ENCODE assay signal across 1 cellular context in the genomic region with DNA sequence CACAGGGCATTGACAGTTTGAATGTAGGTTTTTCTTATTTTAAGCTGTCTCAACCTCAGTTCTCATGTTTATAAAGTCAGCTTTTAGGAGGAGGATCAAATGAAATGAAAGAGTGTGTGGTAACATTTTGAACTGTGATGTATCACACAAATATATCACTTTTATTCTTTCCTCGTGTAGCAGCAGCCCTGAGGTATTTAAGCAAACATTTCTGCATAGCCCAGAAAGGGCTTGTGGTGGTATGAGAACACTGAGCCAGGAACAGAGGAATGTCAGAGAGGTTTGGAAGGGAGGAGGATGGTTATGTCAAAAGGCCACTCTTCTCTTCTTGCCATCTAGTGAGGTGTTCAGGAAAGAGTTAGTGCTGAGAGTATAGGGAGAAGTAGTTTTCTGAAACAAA.
TF ChIP-seq lines count a peak whose summit lies in the region.

No MANE protein-coding gene starts in this region.

TF ChIP-seq in liver, 16 proteins besides CTCF, POLR2A, EP300 and RAD21 (continued from another document):
- TF ChIP-seq, protein P1, sequence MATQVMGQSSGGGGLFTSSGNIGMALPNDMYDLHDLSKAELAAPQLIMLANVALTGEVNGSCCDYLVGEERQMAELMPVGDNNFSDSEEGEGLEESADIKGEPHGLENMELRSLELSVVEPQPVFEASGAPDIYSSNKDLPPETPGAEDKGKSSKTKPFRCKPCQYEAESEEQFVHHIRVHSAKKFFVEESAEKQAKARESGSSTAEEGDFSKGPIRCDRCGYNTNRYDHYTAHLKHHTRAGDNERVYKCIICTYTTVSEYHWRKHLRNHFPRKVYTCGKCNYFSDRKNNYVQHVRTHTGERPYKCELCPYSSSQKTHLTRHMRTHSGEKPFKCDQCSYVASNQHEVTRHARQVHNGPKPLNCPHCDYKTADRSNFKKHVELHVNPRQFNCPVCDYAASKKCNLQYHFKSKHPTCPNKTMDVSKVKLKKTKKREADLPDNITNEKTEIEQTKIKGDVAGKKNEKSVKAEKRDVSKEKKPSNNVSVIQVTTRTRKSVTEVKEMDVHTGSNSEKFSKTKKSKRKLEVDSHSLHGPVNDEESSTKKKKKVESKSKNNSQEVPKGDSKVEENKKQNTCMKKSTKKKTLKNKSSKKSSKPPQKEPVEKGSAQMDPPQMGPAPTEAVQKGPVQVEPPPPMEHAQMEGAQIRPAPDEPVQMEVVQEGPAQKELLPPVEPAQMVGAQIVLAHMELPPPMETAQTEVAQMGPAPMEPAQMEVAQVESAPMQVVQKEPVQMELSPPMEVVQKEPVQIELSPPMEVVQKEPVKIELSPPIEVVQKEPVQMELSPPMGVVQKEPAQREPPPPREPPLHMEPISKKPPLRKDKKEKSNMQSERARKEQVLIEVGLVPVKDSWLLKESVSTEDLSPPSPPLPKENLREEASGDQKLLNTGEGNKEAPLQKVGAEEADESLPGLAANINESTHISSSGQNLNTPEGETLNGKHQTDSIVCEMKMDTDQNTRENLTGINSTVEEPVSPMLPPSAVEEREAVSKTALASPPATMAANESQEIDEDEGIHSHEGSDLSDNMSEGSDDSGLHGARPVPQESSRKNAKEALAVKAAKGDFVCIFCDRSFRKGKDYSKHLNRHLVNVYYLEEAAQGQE (IDR thresholded peaks at IDR 0.05), result no peak
- TF ChIP-seq FOXA1 (IDR thresholded peaks at IDR 0.05) (no peak), NR2F2 (IDR thresholded peaks at IDR 0.05) (no peak)
- TF ChIP-seq, protein P2, sequence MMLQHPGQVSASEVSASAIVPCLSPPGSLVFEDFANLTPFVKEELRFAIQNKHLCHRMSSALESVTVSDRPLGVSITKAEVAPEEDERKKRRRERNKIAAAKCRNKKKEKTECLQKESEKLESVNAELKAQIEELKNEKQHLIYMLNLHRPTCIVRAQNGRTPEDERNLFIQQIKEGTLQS (IDR thresholded peaks at IDR 0.05), result no peak
